In genomic region chr17:8740486-8740885, GRCh38 we compare ENCODE assay signal across 12 cellular contexts. TPM values are rescaled to one million over a fixed set of nuclear protein-coding genes. Genes with fewer than 3 reads are reported as not detected.
DNase-seq lines count a peak whose midpoint lies in the region; ATAC-seq lines count a peak whose summit lies in the region.
"Had no signal": no experiment of that assay in that cellular context is flagged by ENCODE, and none has a peak within 500 bp of the region (broad histone marks: within the 10 kb centered on the region; RNA-seq: fewer than 3 reads in every experiment).

No MANE protein-coding gene starts in this region.

- H3K14ac ChIP-seq in trophoblast cell (ENCODE audit: low read length), result peak overlapping the region; percentile 39

- H3K27ac ChIP-seq in CD4-positive, alpha-beta memory T cell (ENCODE audit: low read depth, low read length), result peak overlapping the region; percentile 20
- H3K27ac ChIP-seq in trophoblast cell (ENCODE audit: low read depth, low read length), result no peak overlapping the region
- H3K27ac ChIP-seq: tibial artery had no signal

- ATAC-seq in HG02571 (IDR thresholded peaks at IDR 0.05; ENCODE audit: unreplicated experiment), result no peak
- ATAC-seq in GM21723 (IDR thresholded peaks at IDR 0.05; ENCODE audit: unreplicated experiment), result no peak

- H3K27me3 ChIP-seq in CD4-positive, alpha-beta memory T cell (ENCODE audit: insufficient read depth, low read length), result no peaks in the 10 kb centered on the region
- no peaks in the 10 kb centered on the region for H3K27me3 ChIP-seq in trophoblast cell (ENCODE audit: insufficient read depth, low read length)
- H3K27me3 ChIP-seq: tibial artery had no signal

- peaks cover 9 to 28% (median 16%) of the 10 kb centered on the region in 4 donors for H3K4me1 Mint-ChIP-seq in CD4-positive, alpha-beta memory T cell

- peak overlapping the region; percentile 88 for H2BK12ac ChIP-seq in trophoblast cell (ENCODE audit: low read length)

- H3K9me3 Mint-ChIP-seq in CD4-positive, alpha-beta memory T cell, result peaks cover 0 to 5% (median 0%) of the 10 kb centered on the region in 8 donors

- H3K4me3 ChIP-seq in CD4-positive, alpha-beta memory T cell (ENCODE audit: low read length in 2 of 2), result peak overlapping the region; percentile 34 to 40
- no peak overlapping the region for H3K4me3 ChIP-seq in trophoblast cell (ENCODE audit: low read depth, low read length)
- H3K4me3 ChIP-seq: tibial artery had no signal

- H2AK5ac ChIP-seq in trophoblast cell (ENCODE audit: low read length), result peak overlapping the region; percentile 91

- no peaks in the 10 kb centered on the region for H3K36me3 Mint-ChIP-seq in CD4-positive, alpha-beta memory T cell

- H3K79me1 ChIP-seq in trophoblast cell (ENCODE audit: low read length), result peaks cover 23% of the 10 kb centered on the region

- H3K18ac ChIP-seq in trophoblast cell (ENCODE audit: low read length), result no peak overlapping the region

- no CpG with 5 or more reads among the region's 12 CpGs for WGBS in trophoblast cell (ENCODE audit: extremely low coverage, insufficient coverage, insufficient read length)

- H3K79me2 ChIP-seq in trophoblast cell (ENCODE audit: control insufficient read depth, insufficient read depth, low read length, poor library complexity), result no peaks in the 10 kb centered on the region

- no peak overlapping the region for H3K9ac ChIP-seq in trophoblast cell (ENCODE audit: low read length)

- peak overlapping the region; percentile 29 for H2BK5ac ChIP-seq in trophoblast cell (ENCODE audit: low read depth, low read length, poor library complexity)

- intact Hi-C loops in CD4-positive, alpha-beta memory T cell (cut with micrococcal nuclease), result loop anchor here (1.0 kb wide), 1 partner anchor 305 kb away; the partner anchor contains the start of gene NDEL1

- no peaks in the 10 kb centered on the region for H3K36me3 ChIP-seq in CD4-positive, alpha-beta memory T cell (ENCODE audit: insufficient read depth, low read length)
- H3K36me3 ChIP-seq in trophoblast cell (ENCODE audit: control insufficient read depth in 1 of 2, insufficient read depth in 2 of 2, low read length in 2 of 2), result no peaks in the 10 kb centered on the region
- H3K36me3 ChIP-seq: tibial artery had no signal

- peak overlapping the region in 6 of 7 donors; percentile 42 to 90 (median 66) for H3K27ac Mint-ChIP-seq in CD4-positive, alpha-beta memory T cell

- H3K4me3 Mint-ChIP-seq in CD4-positive, alpha-beta memory T cell, result peak overlapping the region; percentile 76 to 91 (median 85)

- peaks cover 20% of the 10 kb centered on the region for H3K4me1 ChIP-seq in CD4-positive, alpha-beta memory T cell (ENCODE audit: insufficient read depth, low read length)
- peaks cover 4 to 10% of the 10 kb centered on the region in 2 experiments for H3K4me1 ChIP-seq in trophoblast cell (ENCODE audit: control insufficient read depth in 1 of 2, insufficient read depth in 2 of 2, low read length in 2 of 2)

- no peak overlapping the region for H4K12ac ChIP-seq in trophoblast cell (ENCODE audit: low read depth, low read length)

- no peak overlapping the region for H2AFZ ChIP-seq in trophoblast cell (ENCODE audit: insufficient read depth, low read length, poor library complexity)

- DNase-seq in CD4-positive, alpha-beta memory T cell, result peak; percentile 26 to 78 (median 38)
- DNase-seq in T follicular helper cell (ENCODE audit: low read depth) (peak; percentile 15), trophoblast cell (no peak), medulla oblongata (ENCODE audit: extremely low spot score) (no peak), Kasumi-1 (lab: John Stamatoyannopoulos, UW) (no peak)
- DNase-seq in activated effector memory CD4-positive, alpha-beta T cell treated with anti-CD3 and anti-CD28 coated beads, Interleukin-2, amount 50 U/mL, for 16 hours, result peak; percentile 81
- DNase-seq: HCEC 1CT had no signal

- no peak overlapping the region for H3K4me2 ChIP-seq in trophoblast cell (ENCODE audit: low read length)

- H4K8ac ChIP-seq in trophoblast cell (ENCODE audit: low read depth, low read length), result peak overlapping the region; percentile 35

- H3K4ac ChIP-seq in trophoblast cell (ENCODE audit: low read depth, low read length), result no peak overlapping the region

- H3K9me3 ChIP-seq in CD4-positive, alpha-beta memory T cell (ENCODE audit: control insufficient read depth in 1 of 2, low read length in 2 of 2), result no peaks in the 10 kb centered on the region
- no peaks in the 10 kb centered on the region for H3K9me3 ChIP-seq in trophoblast cell (ENCODE audit: insufficient read depth, low read depth, low read length)
- H3K9me3 ChIP-seq: tibial artery had no signal

- CTCF ChIA-PET in CD4-positive, alpha-beta memory T cell (lab: Charles Lee; ENCODE audit: partially characterized antibody), result interaction anchor here (0.6 to 1.8 kb wide), 6 partner anchors 11 to 357 kb away, joined by 3 to 7 read pairs (median 4); no protein-coding TSS in a partner anchor

- H4K91ac ChIP-seq in trophoblast cell (ENCODE audit: low read depth, low read length), result peak overlapping the region; percentile 75

- H3K27me3 Mint-ChIP-seq in CD4-positive, alpha-beta memory T cell, result no peaks in the 10 kb centered on the region

- no peak overlapping the region for H3K23ac ChIP-seq in trophoblast cell (ENCODE audit: low read length)

- H2BK120ac ChIP-seq in trophoblast cell (ENCODE audit: insufficient read depth, low read length, poor library complexity), result peak overlapping the region; percentile 84

- POLR2A ChIA-PET in CD4-positive, alpha-beta memory T cell (lab: Charles Lee; ENCODE audit: partially characterized antibody), result interaction anchor here (1.2 to 1.4 kb wide), 2 partner anchors 305 to 357 kb away, joined by 4 read pairs; partner anchors contain the start of gene NDEL1

RNA-seq across cellular contexts. Expression of gene CCDC42, which starts 4.2 kb away (rescaled TPM):
- total RNA-seq in CD4-positive, alpha-beta memory T cell, result under 1 TPM; 0.32 to 0.64 TPM
- polyA plus RNA-seq in CD4-positive, alpha-beta memory T cell, result not detected
- 0.19 and 0.25 TPM in 2 replicates for polyA plus RNA-seq in trophoblast cell (2013)
- total RNA-seq: endothelial cell of umbilical vein, myocyte had no signal
- polyA plus RNA-seq: endothelial cell of umbilical vein had no signal

RNA-seq across cellular contexts. Expression of gene SPDYE4, which starts 17.9 kb away (rescaled TPM):
- total RNA-seq in CD4-positive, alpha-beta memory T cell, result not detected
- polyA plus RNA-seq in CD4-positive, alpha-beta memory T cell, result not detected
- not detected in 2 replicates for polyA plus RNA-seq in trophoblast cell (2013)
- total RNA-seq: endothelial cell of umbilical vein, myocyte had no signal
- polyA plus RNA-seq: endothelial cell of umbilical vein had no signal

RNA-seq across cellular contexts. Expression of gene MFSD6L, which starts 58.7 kb away (rescaled TPM):
- not detected for total RNA-seq in CD4-positive, alpha-beta memory T cell
- under 1 TPM in 1 of 2 donors, not detected in 1; 0.14 TPM for polyA plus RNA-seq in CD4-positive, alpha-beta memory T cell
- polyA plus RNA-seq in trophoblast cell (2013), result 0.48 and 0.56 TPM in 2 replicates
- total RNA-seq: endothelial cell of umbilical vein, myocyte had no signal
- polyA plus RNA-seq: endothelial cell of umbilical vein had no signal

Comparison
In these comparisons a context has a peak if more than half of its experiments do, and no peak if none do; other contexts are left out.
1. DNase-seq: peak in CD4-positive, alpha-beta memory T cell (5 of 5), T follicular helper cell (single experiment) and activated effector memory CD4-positive, alpha-beta T cell treated with anti-CD3 and anti-CD28 coated beads, Interleukin-2, amount 50 U/mL, for 16 hours (single experiment); none in trophoblast cell (0 of 2), medulla oblongata (single experiment) and Kasumi-1 (0 of 2).